In genomic region chr6:92354270-92354831, GRCh38 we compare ENCODE assay signal across 22 cellular contexts.
DNase-seq lines count a peak whose midpoint lies in the region; ATAC-seq and TF ChIP-seq lines count a peak whose summit lies in the region.
"Had no signal": no experiment of that assay in that cellular context is flagged by ENCODE, and none has a peak within 500 bp of the region (broad histone marks: within the 10 kb centered on the region; RNA-seq: fewer than 3 reads in every experiment).

No MANE protein-coding gene starts in this region.

- no peaks in the 10 kb centered on the region for H3K36me3 ChIP-seq in A673 (ENCODE audit: insufficient read depth, low read length, poor library complexity, severe bottlenecking)
- no peaks in the 10 kb centered on the region for H3K36me3 ChIP-seq in mesenchymal stem cell (ENCODE audit: control insufficient read depth in 1 of 2, insufficient read depth in 2 of 2, low read depth in 1 of 2, low read length in 2 of 2)
- H3K36me3 ChIP-seq: SJSA1 had no signal

- H2BK120ac ChIP-seq in mesenchymal stem cell (ENCODE audit: low read depth, low read length), result no peak overlapping the region

- no peaks in the 10 kb centered on the region for H3K27me3 ChIP-seq in A673 (replicated peaks; ENCODE audit: insufficient read depth, low read depth, low read length, poor library complexity)
- no peaks in the 10 kb centered on the region for H3K27me3 ChIP-seq in mesenchymal stem cell (ENCODE audit: control insufficient read depth in 1 of 2, insufficient read depth in 1 of 2, low read length in 2 of 2)
- H3K27me3 ChIP-seq: SJSA1 had no signal

- TF ChIP-seq CTCF in A673 (conservative IDR thresholded peaks at IDR 0.05; ENCODE audit: low read depth, low read length) (no peak), HFFc6 (IDR thresholded peaks at IDR 0.05) (no peak)

- H3K4me2 ChIP-seq in mesenchymal stem cell (ENCODE audit: low read length, poor library complexity, severe bottlenecking), result no peak overlapping the region
- H3K4me2 ChIP-seq: KMS-11 had no signal

- CTCF ChIA-PET in A673 (lab: Charles Lee), result no interaction called here

- H4K91ac ChIP-seq in mesenchymal stem cell (ENCODE audit: low read length), result no peak overlapping the region

- ATAC-seq in GM19397 (IDR thresholded peaks at IDR 0.05; ENCODE audit: unreplicated experiment) (no peak), HG02623 (IDR thresholded peaks at IDR 0.05; ENCODE audit: unreplicated experiment) (no peak)
- ATAC-seq: Panc1 had no signal

- no TSS peak for BruUV-seq in A673 (replicated peaks; lab: Mats Ljungman, UMichigan)

- no peak overlapping the region for H3K18ac ChIP-seq in mesenchymal stem cell (ENCODE audit: low read depth in 1 of 2, low read length in 2 of 2)

- DNase-seq in A673 (ENCODE audit: low spot score), result peak; percentile 21
- DNase-seq in NCI-H69 (lab: John Stamatoyannopoulos, UW), result peak; percentile 12
- DNase-seq in amniotic epithelial cell (ENCODE audit: low read depth), result peak; percentile 4
- peak; percentile 54 for DNase-seq in mesenchymal stem cell
- no peak for DNase-seq in HFFc6
- no peak for DNase-seq in central memory CD4-positive, alpha-beta T cell
- DNase-seq: DMS79 treated with DMSO at 0.1 percent for 48 hours; NCI-H1105; NCI-H146; NCI-H2029 treated with DMSO at 0.1 percent for 48 hours; NCI-H226; NCI-H510A treated with DMSO at 0.1 percent for 48 hours; NCI-H774; NK-92 treated with Interleukin-12 subunit alpha and Interleukin-12 subunit beta, amount 100 ng/mL, for 24 hours; SW 1271 had no signal

- H3K4ac ChIP-seq in mesenchymal stem cell (ENCODE audit: low read depth in 1 of 2, low read length in 2 of 2), result no peak overlapping the region

- intact Hi-C loops in A673 (cut with micrococcal nuclease; ENCODE audit: unreplicated experiment), result no loop called here

- no peaks in the 10 kb centered on the region for H3K79me1 ChIP-seq in mesenchymal stem cell (replicated peaks; ENCODE audit: low read length, poor library complexity, severe bottlenecking)

- POLR2A ChIA-PET in A673 (lab: Charles Lee; ENCODE audit: low non-redundant PET), result no interaction called here

- H3K4me3 Mint-ChIP-seq in HFFc6, result no peak overlapping the region
- H3K4me3 Mint-ChIP-seq: B cell had no signal

- no peaks in the 10 kb centered on the region for H3K4me1 Mint-ChIP-seq in HFFc6 (ENCODE audit: low read depth)
- H3K4me1 Mint-ChIP-seq: B cell had no signal

- H2BK5ac ChIP-seq in mesenchymal stem cell (ENCODE audit: low read depth, low read length, poor library complexity, severe bottlenecking), result no peak overlapping the region

- H2AK5ac ChIP-seq in mesenchymal stem cell (ENCODE audit: low read length, severe bottlenecking), result no peak overlapping the region

- H3K9me3 ChIP-seq in A673 (ENCODE audit: low read depth, low read length, poor library complexity, severe bottlenecking) (no peaks in the 10 kb centered on the region), mesenchymal stem cell (ENCODE audit: control insufficient read depth, low read length) (no peaks in the 10 kb centered on the region)
- H3K9me3 ChIP-seq: SJSA1 had no signal

- H3K36me3 Mint-ChIP-seq in HFFc6 (ENCODE audit: low read depth), result no peaks in the 10 kb centered on the region

- H4K8ac ChIP-seq in mesenchymal stem cell (ENCODE audit: low read length), result no peak overlapping the region

- no peak overlapping the region for H3K9ac ChIP-seq in mesenchymal stem cell (ENCODE audit: low read length)
- H3K9ac ChIP-seq: KMS-11 had no signal

- H3K14ac ChIP-seq in mesenchymal stem cell (ENCODE audit: low read length in 2 of 2), result no peak overlapping the region

- no peak overlapping the region for H3K23ac ChIP-seq in mesenchymal stem cell (ENCODE audit: low read length in 2 of 2)

- H3K27me3 Mint-ChIP-seq in HFFc6 (ENCODE audit: insufficient read depth), result no peaks in the 10 kb centered on the region
- H3K27me3 Mint-ChIP-seq: B cell had no signal

- H3K4me1 ChIP-seq in A673 (ENCODE audit: insufficient read depth, low read length, poor library complexity, severe bottlenecking) (no peaks in the 10 kb centered on the region), mesenchymal stem cell (ENCODE audit: control insufficient read depth, insufficient read depth, low read depth, low read length) (no peaks in the 10 kb centered on the region)
- H3K4me1 ChIP-seq: SJSA1 had no signal

- no peak overlapping the region for H2BK12ac ChIP-seq in mesenchymal stem cell (ENCODE audit: low read length in 2 of 2)

- H3K9me3 Mint-ChIP-seq in HFFc6, result peaks cover 38% of the 10 kb centered on the region

- H3K27ac ChIP-seq in A673 (ENCODE audit: low read depth, low read length, poor library complexity, severe bottlenecking) (no peak overlapping the region), mesenchymal stem cell (ENCODE audit: low read length, poor library complexity, severe bottlenecking) (no peak overlapping the region)
- H3K27ac ChIP-seq: HL-60, KMS-11, SJSA1 had no signal

- no peak overlapping the region for H3K4me3 ChIP-seq in A673 (ENCODE audit: low read depth, low read length, poor library complexity, severe bottlenecking)
- H3K4me3 ChIP-seq in mesenchymal stem cell (ENCODE audit: insufficient read depth in 1 of 2, low read depth in 1 of 2, low read length in 2 of 2), result no peak overlapping the region
- H3K4me3 ChIP-seq: SJSA1 had no signal

- H2AFZ ChIP-seq in mesenchymal stem cell (ENCODE audit: low read depth, low read length), result no peak overlapping the region

- no peak overlapping the region for H3K27ac Mint-ChIP-seq in HFFc6
- H3K27ac Mint-ChIP-seq: B cell had no signal

- H2BK15ac ChIP-seq in mesenchymal stem cell (ENCODE audit: low read depth, poor library complexity, severe bottlenecking), result no peak overlapping the region

- 61% methylated on average over 2 of the region's 2 CpGs for WGBS in mesenchymal stem cell

Comparison
In these comparisons a context has a peak if more than half of its experiments do, and no peak if none do; other contexts are left out.
1. DNase-seq: peak in A673 (single experiment), NCI-H69 (single experiment), amniotic epithelial cell (single experiment) and mesenchymal stem cell (single experiment); none in HFFc6 (single experiment) and central memory CD4-positive, alpha-beta T cell (single experiment).